ENCODE assay signal across 1 cellular context in genomic region chr2:97646977-97647376, GRCh38.
TF ChIP-seq lines count a peak whose summit lies in the region.

No MANE protein-coding gene starts in this region.

TF ChIP-seq in GM23338, 12 proteins besides CTCF, POLR2A, EP300 and RAD21 (continued from another document):
- TF ChIP-seq ZNF462 (CRISPR knock-in tag; IDR thresholded peaks at IDR 0.05) = no peak
- no peak for TF ChIP-seq EZH2phosphoT487 (IDR thresholded peaks at IDR 0.05; ENCODE audit: unreplicated experiment)
- TF ChIP-seq REST (IDR thresholded peaks at IDR 0.05; ENCODE audit: unreplicated experiment) = no peak
- TF ChIP-seq JUNB (IDR thresholded peaks at IDR 0.05; ENCODE audit: unreplicated experiment) = no peak
- TF ChIP-seq ZNF331 (CRISPR knock-in tag; IDR thresholded peaks at IDR 0.05; ENCODE audit: low read depth) = no peak
